Comparison of ENCODE assay signal across 3 cellular contexts in genomic region chr6:148814869-148815268, GRCh38.
TF ChIP-seq lines count a peak whose summit lies in the region.

No MANE protein-coding gene starts in this region.

TF ChIP-seq in HEK293, 187 proteins besides CTCF, POLR2A, EP300 and RAD21 (continued from another document):
- no peak for TF ChIP-seq PRDM6 (tag by site-specific recombination; IDR thresholded peaks at IDR 0.05)
- TF ChIP-seq ZNF580 (tag by site-specific recombination; IDR thresholded peaks at IDR 0.05) = peak; percentile 74

TF ChIP-seq in WTC11, 78 proteins besides CTCF, POLR2A, EP300 and RAD21:
- no peak for TF ChIP-seq ZNF281 (CRISPR knock-in tag; IDR thresholded peaks at IDR 0.05)
- 0 out of 2 replicates have a peak, but pooled peaks have one; percentile 32 for TF ChIP-seq GTF2I (CRISPR knock-in tag; conservative IDR thresholded peaks at IDR 0.05)
- TF ChIP-seq ZSCAN18 (CRISPR knock-in tag; IDR thresholded peaks at IDR 0.05) = no peak

TF ChIP-seq in K562, 482 proteins besides CTCF, POLR2A, EP300 and RAD21 (continued from another document):
- TF ChIP-seq MLX (CRISPR knock-in tag; conservative IDR thresholded peaks at IDR 0.05) = no peak
